In the genomic region with DNA sequence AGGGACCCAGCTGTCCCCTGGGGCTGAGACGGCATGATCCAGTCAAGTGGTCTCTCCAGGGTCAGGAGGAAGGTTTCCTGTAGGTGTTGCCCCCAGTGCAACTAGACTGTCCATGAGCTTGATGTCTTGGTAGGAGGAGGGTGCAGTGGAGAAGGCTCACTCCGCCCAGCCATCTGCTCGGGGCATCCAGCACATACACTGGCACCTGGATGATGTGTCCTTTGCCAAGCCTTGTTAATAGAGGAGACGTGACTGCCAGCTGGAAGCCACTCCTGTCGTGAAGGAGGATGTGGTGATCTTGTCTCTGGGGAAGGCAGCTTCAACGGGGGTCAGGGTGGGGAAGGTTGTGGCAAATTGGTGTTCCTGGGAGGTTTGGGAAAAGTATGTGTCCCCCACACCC, we compare ENCODE assay signal across 17 cellular contexts.
"Had no signal": no experiment of that assay in that cellular context is flagged by ENCODE, and none has a peak within 500 bp of the region (broad histone marks: within the 10 kb centered on the region; RNA-seq: fewer than 3 reads in every experiment).

No MANE protein-coding gene starts in this region.

- H3K9me3 ChIP-seq: esophagus muscularis mucosa, suprapubic skin had no signal

- H3K27ac Mint-ChIP-seq: activated CD8-positive, alpha-beta memory T cell treated with anti-CD3 and anti-CD28 coated beads, Interleukin-2, amount 10 ng/mL, durations not matched to agents 7 days and 5 days; activated naive CD8-positive, alpha-beta T cell; activated T-cell treated with anti-CD3 and anti-CD28 coated beads, Interleukin-2, amount 50 U/mL, for 24 hours; type B pancreatic cell had no signal

- H3K4me1 ChIP-seq: suprapubic skin had no signal

- DNase-seq: activated CD4-positive, alpha-beta T cell treated with anti-CD3 and anti-CD28 coated beads for 1 hour; activated CD4-positive, alpha-beta T cell treated with anti-CD3 and anti-CD28 coated beads, Interleukin-2, amount 50 U/mL, for 48 hours; activated CD8-positive, alpha-beta memory T cell treated with anti-CD3 and anti-CD28 coated beads, Interleukin-2, amount 10 ng/mL, durations not matched to agents 7 days and 5 days; activated gamma-delta T cell; activated T-cell treated with anti-CD3 and anti-CD28 coated beads, Interleukin-2, amount 50 U/mL, for 24 hours; amygdala; dorsolateral prefrontal cortex; left colon; midbrain; right cardiac atrium; stimulated activated CD4-positive, alpha-beta T cell treated with anti-CD3 and anti-CD28 coated beads, Interleukin-2, amount 100 ng/mL, for 24 hours; stimulated activated naive CD4-positive, alpha-beta T cell had no signal

- H3K27ac ChIP-seq: dorsolateral prefrontal cortex, esophagus muscularis mucosa, suprapubic skin had no signal

- H3K9me3 Mint-ChIP-seq: activated T-cell treated with anti-CD3 and anti-CD28 coated beads, Interleukin-2, amount 50 U/mL, for 24 hours; type B pancreatic cell had no signal

- H3K4me3 ChIP-seq: dorsolateral prefrontal cortex, esophagus muscularis mucosa, lung, suprapubic skin had no signal

- ATAC-seq: activated CD8-positive, alpha-beta memory T cell treated with anti-CD3 and anti-CD28 coated beads, Interleukin-2, amount 10 ng/mL, durations not matched to agents 7 days and 5 days; left colon; right cardiac atrium had no signal

- H3K36me3 ChIP-seq: esophagus muscularis mucosa, suprapubic skin had no signal

- H3K36me3 Mint-ChIP-seq: activated naive CD8-positive, alpha-beta T cell; type B pancreatic cell had no signal

- H3K4me3 Mint-ChIP-seq: activated CD8-positive, alpha-beta memory T cell treated with anti-CD3 and anti-CD28 coated beads, Interleukin-2, amount 10 ng/mL, durations not matched to agents 7 days and 5 days; activated naive CD8-positive, alpha-beta T cell; activated T-cell treated with anti-CD3 and anti-CD28 coated beads, Interleukin-2, amount 50 U/mL, for 24 hours; type B pancreatic cell had no signal
